ENCODE assay signal across 11 cellular contexts in genomic region chr11:35785287-35786167, GRCh38.
A peak's percentile ranks its signal among the peaks of the same experiment; 100 is the strongest.
DNase-seq lines count a peak whose midpoint lies in the region; ATAC-seq and TF ChIP-seq lines count a peak whose summit lies in the region.
"Had no signal": no experiment of that assay in that cellular context is flagged by ENCODE, and none has a peak within 500 bp of the region (broad histone marks: within the 10 kb centered on the region; RNA-seq: fewer than 3 reads in every experiment).

No MANE protein-coding gene starts in this region.

- H3K4me2 ChIP-seq in mammary epithelial cell (ENCODE audit: insufficient read depth, low read depth, low read length) = no peak overlapping the region

- no TSS peak for BruUV-seq in mammary epithelial cell (replicated peaks; lab: Mats Ljungman, UMichigan)

- intact Hi-C loops in mammary epithelial cell (cut with micrococcal nuclease) = no loop called here
- intact Hi-C loops in transverse colon (cut with DNase I; ENCODE audit: low total_unique reads) = no loop called here

- no peak for TF ChIP-seq CTCF in mammary epithelial cell (conservative IDR thresholded peaks at IDR 0.05 in 1 of 2, IDR thresholded peaks at IDR 0.05 in 1 of 2; ENCODE audit: extremely low read depth in 1 of 2, insufficient read depth in 1 of 2, low read depth in 1 of 2, low read length in 2 of 2)
- TF ChIP-seq CTCF in transverse colon (IDR thresholded peaks at IDR 0.05) = no peak

- 36% methylated on average over 4 of the region's 4 CpGs for WGBS in mammary epithelial cell (ENCODE audit: low coverage, missing lambda C conversion rate)
- 62 to 86% methylated on average over 3 to 4 of the region's 4 CpGs for WGBS in transverse colon (ENCODE audit: low coverage in 1 of 2), 2 donors

- H3K4me3 ChIP-seq in mammary epithelial cell (replicated peaks in 1 of 3; ENCODE audit: insufficient read depth in 1 of 3, low read depth in 2 of 3, low read length in 3 of 3) (no peak overlapping the region), transverse colon (no peak overlapping the region)

- dilution Hi-C loops in mammary epithelial cell (cut with HindIII; ENCODE audit: low sequenced_read_pairs) = no loop called here

- H3K36me3 ChIP-seq in mammary epithelial cell (ENCODE audit: insufficient read depth, low read length) = no peaks in the 10 kb centered on the region
- H3K36me3 ChIP-seq in transverse colon = no peaks in the 10 kb centered on the region

- H3K4me1 ChIP-seq in mammary epithelial cell (ENCODE audit: insufficient read depth, low read length) = peaks cover 40% of the 10 kb centered on the region
- H3K4me1 ChIP-seq in transverse colon = peaks cover 0 to 4% (median 2%) of the 10 kb centered on the region in 4 donors

- H3K9me3 ChIP-seq in mammary epithelial cell (replicated peaks; ENCODE audit: insufficient read depth, low read length) (no peaks in the 10 kb centered on the region), transverse colon (no peaks in the 10 kb centered on the region)

- no peak overlapping the region for H3K9ac ChIP-seq in mammary epithelial cell (ENCODE audit: insufficient read depth, low read length)

- TF ChIP-seq EP300 in transverse colon (IDR thresholded peaks at IDR 0.05; ENCODE audit: low read depth) = no peak

- H2AFZ ChIP-seq in mammary epithelial cell (ENCODE audit: low read depth, low read length) = no peak overlapping the region

- peak; percentile 43 for DNase-seq in ELR (ENCODE audit: low read depth)
- peak; percentile 36 for DNase-seq in mammary epithelial cell
- no peak for DNase-seq in DMS 273 treated with DMSO at 0.1 percent for 48 hours (lab: John Stamatoyannopoulos, UW)
- DNase-seq in NCI-H2107 treated with DMSO at 0.1 percent for 48 hours (lab: John Stamatoyannopoulos, UW; ENCODE audit: unreplicated experiment) = no peak
- no peak for DNase-seq in NCI-H524 (lab: John Stamatoyannopoulos, UW)
- DNase-seq in transverse colon = no peak
- DNase-seq: activated CD4-positive, alpha-beta memory T cell treated with anti-CD3 and anti-CD28 coated beads, Interleukin-2, amount 10 ng/mL, durations not matched to agents 7 days and 5 days; Calu3; NCI-H1105 had no signal

- no peaks in the 10 kb centered on the region for H3K27me3 ChIP-seq in mammary epithelial cell (ENCODE audit: insufficient read depth, low read length)
- H3K27me3 ChIP-seq in transverse colon = no peaks in the 10 kb centered on the region

- H4K20me1 ChIP-seq in mammary epithelial cell (ENCODE audit: insufficient read depth, low read length) = no peaks in the 10 kb centered on the region

- no peak for TF ChIP-seq POLR2A in transverse colon (IDR thresholded peaks at IDR 0.05)

- in situ Hi-C loops in mammary epithelial cell (cut with MboI; ENCODE audit: low sequenced_read_pairs in 2 of 2) (no loop called here), transverse colon (cut with MboI; ENCODE audit: low pct_ligation_motif_present in 1 of 4, low pct_unique_long_range_greater_than_20kb in 1 of 4, low sequenced_read_pairs in 3 of 4) (no loop called here)

- H3K79me2 ChIP-seq in mammary epithelial cell (ENCODE audit: insufficient read depth, low read length) = peaks cover 48% of the 10 kb centered on the region

- ATAC-seq in GM21360 (IDR thresholded peaks at IDR 0.05; ENCODE audit: unreplicated experiment) (peak; percentile 61), HG03378 (IDR thresholded peaks at IDR 0.05; ENCODE audit: unreplicated experiment) (peak; percentile 72)

- H3K27ac ChIP-seq in mammary epithelial cell (ENCODE audit: insufficient read depth, low read depth, low read length) (no peak overlapping the region), transverse colon (no peak overlapping the region)

- CTCF ChIA-PET in mammary epithelial cell (lab: Charles Lee; ENCODE audit: low non-redundant PET) = no interaction called here

Comparison
In these comparisons a context has a peak if more than half of its experiments do, and no peak if none do; other contexts are left out.
1. DNase-seq: peak in ELR (single experiment) and mammary epithelial cell (single experiment); none in DMS 273 treated with DMSO at 0.1 percent for 48 hours (single experiment), NCI-H2107 treated with DMSO at 0.1 percent for 48 hours (single experiment), NCI-H524 (0 of 2) and transverse colon (single experiment).